ENCODE assay signal across 8 cellular contexts in genomic region chr2:157246212-157247067, GRCh38. TPM values are rescaled to one million over a fixed set of nuclear protein-coding genes. Genes with fewer than 3 reads are reported as not detected.
DNase-seq lines count a peak whose midpoint lies in the region; ATAC-seq lines count a peak whose summit lies in the region.

No MANE protein-coding gene starts in this region.

- no peak overlapping the region for H3K4me3 Mint-ChIP-seq in activated CD4-positive, alpha-beta T cell treated with anti-CD3 and anti-CD28 coated beads for 36 hours
- H3K4me3 Mint-ChIP-seq in T-helper 2 cell treated with Interferon-gamma antibody and Interleukin-4, amounts not matched to agents 5 μg/mL and 100 μg/mL, for 36 hours: no peak overlapping the region

- WGBS in aorta, 2 donors: 65 to 66% methylated on average over 10 of the region's 10 CpGs

- H3K27ac Mint-ChIP-seq in activated CD4-positive, alpha-beta T cell treated with anti-CD3 and anti-CD28 coated beads for 36 hours: peak overlapping the region; percentile 62
- peak overlapping the region; percentile 62 for H3K27ac Mint-ChIP-seq in T-helper 2 cell treated with Interferon-gamma antibody and Interleukin-4, amounts not matched to agents 5 μg/mL and 100 μg/mL, for 36 hours

- H3K9me3 Mint-ChIP-seq in activated CD4-positive, alpha-beta T cell treated with anti-CD3 and anti-CD28 coated beads for 36 hours (ENCODE audit: low read depth): no peaks in the 10 kb centered on the region
- H3K9me3 Mint-ChIP-seq in T-helper 2 cell treated with Interferon-gamma antibody and Interleukin-4, amounts not matched to agents 5 μg/mL and 100 μg/mL, for 36 hours: no peaks in the 10 kb centered on the region

- no peak overlapping the region for H3K27ac ChIP-seq in aorta (ENCODE audit: low read depth in 1 of 2, low read length in 2 of 2)

- peak; percentile 100 for ATAC-seq in activated CD4-positive, alpha-beta T cell treated with anti-CD3 and anti-CD28 coated beads for 36 hours
- peak; percentile 100 for ATAC-seq in HG02852 (IDR thresholded peaks at IDR 0.05; ENCODE audit: unreplicated experiment)
- ATAC-seq in aorta (ENCODE audit: low FRiP score): no peak

- no peaks in the 10 kb centered on the region for H3K36me3 ChIP-seq in aorta (ENCODE audit: control insufficient read depth in 1 of 2, insufficient read depth in 2 of 2, low read length in 1 of 2)

- H3K4me1 ChIP-seq in aorta (ENCODE audit: control insufficient read depth in 1 of 2, insufficient read depth in 2 of 2, low read length in 2 of 2): no peaks in the 10 kb centered on the region

- H3K9me3 ChIP-seq in aorta (ENCODE audit: control insufficient read depth, low read length): no peaks in the 10 kb centered on the region

- POLR2A ChIA-PET in activated CD4-positive, alpha-beta T cell treated with anti-CD3 and anti-CD28 coated beads for 36 hours (lab: Charles Lee): interaction anchor here (0.6 to 1.4 kb wide), 3 partner anchors 9 to 914 kb away, joined by 3 to 5 read pairs (median 3); partner anchors contain the start of gene NR4A2

- peaks cover 24% of the 10 kb centered on the region for H3K4me1 Mint-ChIP-seq in activated CD4-positive, alpha-beta T cell treated with anti-CD3 and anti-CD28 coated beads for 36 hours
- H3K4me1 Mint-ChIP-seq in T-helper 2 cell treated with Interferon-gamma antibody and Interleukin-4, amounts not matched to agents 5 μg/mL and 100 μg/mL, for 36 hours (ENCODE audit: low read depth): peaks cover 7% of the 10 kb centered on the region

- peak; percentile 63 for DNase-seq in activated CD4-positive, alpha-beta T cell treated with anti-CD3 and anti-CD28 coated beads for 36 hours
- no peak for DNase-seq in activated CD4-positive, alpha-beta T cell treated with anti-CD3 and anti-CD28 coated beads for 4 hours
- DNase-seq in T-helper 2 cell treated with Interferon-gamma antibody and Interleukin-4, amounts not matched to agents 5 μg/mL and 100 μg/mL, for 36 hours (ENCODE audit: low spot score): no peak
- peak; percentile 57 for DNase-seq in iPS-NIHi7 (ENCODE audit: extremely low spot score)
- no peak for DNase-seq in NCI-H345 (lab: John Stamatoyannopoulos, UW)
- DNase-seq in NCI-H2107 treated with DMSO at 0.1 percent for 48 hours (lab: John Stamatoyannopoulos, UW; ENCODE audit: unreplicated experiment): no peak
- no peak for DNase-seq in aorta

- no peaks in the 10 kb centered on the region for H3K27me3 ChIP-seq in aorta (ENCODE audit: control insufficient read depth in 1 of 2, insufficient read depth in 2 of 2, low read length in 1 of 2)

- CTCF ChIA-PET in activated CD4-positive, alpha-beta T cell treated with anti-CD3 and anti-CD28 coated beads for 36 hours (lab: Charles Lee): no interaction called here

- no peaks in the 10 kb centered on the region for H3K36me3 Mint-ChIP-seq in activated CD4-positive, alpha-beta T cell treated with anti-CD3 and anti-CD28 coated beads for 36 hours (ENCODE audit: low read depth)
- H3K36me3 Mint-ChIP-seq in T-helper 2 cell treated with Interferon-gamma antibody and Interleukin-4, amounts not matched to agents 5 μg/mL and 100 μg/mL, for 36 hours (ENCODE audit: low read depth): no peaks in the 10 kb centered on the region

- intact Hi-C loops in activated CD4-positive, alpha-beta T cell treated with anti-CD3 and anti-CD28 coated beads for 36 hours (cut with DNase I, micrococcal nuclease): loop anchor here (1.0 kb wide), 1 partner anchor 10 kb away; no protein-coding TSS in a partner anchor
- intact Hi-C loops in aorta (cut with DNase I): no loop called here

- peaks cover 18% of the 10 kb centered on the region for H3K27me3 Mint-ChIP-seq in activated CD4-positive, alpha-beta T cell treated with anti-CD3 and anti-CD28 coated beads for 36 hours
- peaks cover 9% of the 10 kb centered on the region for H3K27me3 Mint-ChIP-seq in T-helper 2 cell treated with Interferon-gamma antibody and Interleukin-4, amounts not matched to agents 5 μg/mL and 100 μg/mL, for 36 hours (ENCODE audit: low read depth)

- H3K4me3 ChIP-seq in aorta (ENCODE audit: low read length in 2 of 2): no peak overlapping the region

RNA-seq across cellular contexts. Expression of gene GALNT5, which starts 11.1 kb away (rescaled TPM):
- under 1 TPM in 1 of 2 experiments, not detected in 1; 0.04 TPM for total RNA-seq in activated CD4-positive, alpha-beta T cell treated with anti-CD3 and anti-CD28 coated beads for 36 hours
- 1 to 10 TPM; 3.2 to 4.5 TPM for total RNA-seq in aorta
- under 1 TPM; 0.88 to 0.90 TPM for polyA plus RNA-seq in aorta

Comparison
In these comparisons a context has a peak if more than half of its experiments do, and no peak if none do; other contexts are left out.
1. DNase-seq: peak in activated CD4-positive, alpha-beta T cell treated with anti-CD3 and anti-CD28 coated beads for 36 hours (single experiment) and iPS-NIHi7 (single experiment); none in activated CD4-positive, alpha-beta T cell treated with anti-CD3 and anti-CD28 coated beads for 4 hours (0 of 2), T-helper 2 cell treated with Interferon-gamma antibody and Interleukin-4, amounts not matched to agents 5 μg/mL and 100 μg/mL, for 36 hours (single experiment), NCI-H345 (single experiment), NCI-H2107 treated with DMSO at 0.1 percent for 48 hours (single experiment) and aorta (0 of 2).
2. RNA of gene GALNT5, which starts 11.1 kb away (total RNA-seq): 3.2 to 4.5 TPM in aorta; 0.04 TPM in activated CD4-positive, alpha-beta T cell treated with anti-CD3 and anti-CD28 coated beads for 36 hours; every median in the first group is over 4 times any median in the second.
3. intact Hi-C loops: an anchor here in activated CD4-positive, alpha-beta T cell treated with anti-CD3 and anti-CD28 coated beads for 36 hours (1.0 kb wide); none called in aorta.